Comparison of ENCODE assay signal across 8 cellular contexts in the genomic region with DNA sequence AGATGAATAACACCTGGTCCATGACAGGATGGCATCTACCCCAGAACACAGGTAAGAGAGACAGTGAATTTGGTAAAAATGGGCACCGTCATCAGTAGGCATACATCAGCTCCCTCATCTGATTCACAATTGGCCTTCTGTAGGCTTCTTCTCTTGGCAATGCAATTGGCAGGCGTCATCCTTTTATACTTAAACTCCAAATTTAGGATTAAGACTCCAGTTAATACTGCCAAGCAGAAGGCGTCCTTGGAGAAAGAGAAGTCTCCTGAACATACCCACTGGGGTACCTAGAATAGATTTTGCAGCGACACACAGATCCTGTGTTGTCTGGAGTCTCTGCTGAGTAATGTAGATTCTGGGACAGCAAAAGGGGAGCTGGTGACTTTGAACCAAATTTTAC. TPM values are rescaled to one million over a fixed set of nuclear protein-coding genes. Genes with fewer than 3 reads are reported as not detected.
DNase-seq lines count a peak whose midpoint lies in the region; ATAC-seq, FAIRE-seq and TF ChIP-seq lines count a peak whose summit lies in the region.

No MANE protein-coding gene starts in this region.

- TF ChIP-seq CTCF in heart left ventricle (IDR thresholded peaks at IDR 0.05): no peak

- H3K9ac ChIP-seq in skeletal muscle tissue (ENCODE audit: low read depth in 1 of 3, low read length in 3 of 3): peak overlapping the region; percentile 70 to 83 (median 78)

- H3K27ac ChIP-seq in heart left ventricle (no peak overlapping the region), skeletal muscle tissue (ENCODE audit: low read depth, low read length) (no peak overlapping the region)

- H3K36me3 ChIP-seq in heart left ventricle (no peaks in the 10 kb centered on the region), skeletal muscle tissue (ENCODE audit: control insufficient read depth in 3 of 3, insufficient read depth in 3 of 3, low read length in 3 of 3) (no peaks in the 10 kb centered on the region)

- H3K27me3 Mint-ChIP-seq in T-helper 17 cell: peaks cover 24% of the 10 kb centered on the region

- H3K9me3 ChIP-seq in heart left ventricle (no peaks in the 10 kb centered on the region), T-helper 17 cell (ENCODE audit: control insufficient read depth, low read length, poor library complexity, severe bottlenecking) (no peaks in the 10 kb centered on the region), skeletal muscle tissue (ENCODE audit: control insufficient read depth in 3 of 3, low read length in 3 of 3) (no peaks in the 10 kb centered on the region)

- ATAC-seq in heart left ventricle (no peak), Right ventricle myocardium superior (ENCODE audit: poor library complexity) (no peak), T-helper 17 cell (peak; percentile 2)

- H3K4me1 Mint-ChIP-seq in T-helper 17 cell: peaks cover 10% of the 10 kb centered on the region

- WGBS in heart left ventricle, 4 donors: 43 to 51% (median 46%) methylated on average over 4 of the region's 4 CpGs

- H3K4me1 ChIP-seq in heart left ventricle (peaks cover 0 to 14% (median 5%) of the 10 kb centered on the region in 12 donors), skeletal muscle tissue (ENCODE audit: control insufficient read depth in 3 of 3, insufficient read depth in 3 of 3, low read length in 3 of 3) (peaks cover 0 to 13% (median 10%) of the 10 kb centered on the region in 3 donors)

- H3K4me3 ChIP-seq in heart left ventricle (peak overlapping the region; percentile 37 to 99 (median 80)), skeletal muscle tissue (ENCODE audit: low read length in 3 of 3) (peak overlapping the region; percentile 93 to 100 (median 98))

- FAIRE-seq in HTR-8/SVneo (lab: Jason Lieb, UNC): no peak

- H3K27me3 ChIP-seq in heart left ventricle (no peaks in the 10 kb centered on the region), skeletal muscle tissue (ENCODE audit: control insufficient read depth in 3 of 3, insufficient read depth in 3 of 3, low read length in 3 of 3) (no peaks in the 10 kb centered on the region)

- no peak for TF ChIP-seq POLR2A in heart left ventricle (IDR thresholded peaks at IDR 0.05)

- no peaks in the 10 kb centered on the region for H3K36me3 Mint-ChIP-seq in T-helper 17 cell (ENCODE audit: low read depth)

- peak overlapping the region; percentile 92 for H3K4me3 Mint-ChIP-seq in T-helper 17 cell

- DNase-seq in heart left ventricle (no peak), Right ventricle myocardium superior (no peak), T-helper 17 cell (no peak), germinal center (ENCODE audit: low spot score) (peak; percentile 5), HTR-8/SVneo (ENCODE audit: insufficient read length, low spot score) (no peak), retina (no peak)
- no peak for DNase-seq in effector CD4-positive, alpha-beta T cell

- H3K27ac Mint-ChIP-seq in T-helper 17 cell: no peak overlapping the region

- intact Hi-C loops in heart left ventricle (cut with DNase I) (no loop called here), Right ventricle myocardium superior (cut with DNase I) (no loop called here)

RNA-seq across cellular contexts. Expression of gene METAP1D, which starts 0.6 kb away (rescaled TPM):
- total RNA-seq in heart left ventricle (1 to 10 TPM; 2.9 to 7.0 (median 6.2) TPM), Right ventricle myocardium superior (6.9 TPM), T-helper 17 cell (1 to 10 TPM; 5.7 to 6.5 TPM), skeletal muscle tissue (8.9 TPM)
- 1 to 10 TPM; 4.3 to 5.3 TPM for polyA plus RNA-seq in heart left ventricle
